ENCODE assay signal across 1 cellular context in the genomic region with DNA sequence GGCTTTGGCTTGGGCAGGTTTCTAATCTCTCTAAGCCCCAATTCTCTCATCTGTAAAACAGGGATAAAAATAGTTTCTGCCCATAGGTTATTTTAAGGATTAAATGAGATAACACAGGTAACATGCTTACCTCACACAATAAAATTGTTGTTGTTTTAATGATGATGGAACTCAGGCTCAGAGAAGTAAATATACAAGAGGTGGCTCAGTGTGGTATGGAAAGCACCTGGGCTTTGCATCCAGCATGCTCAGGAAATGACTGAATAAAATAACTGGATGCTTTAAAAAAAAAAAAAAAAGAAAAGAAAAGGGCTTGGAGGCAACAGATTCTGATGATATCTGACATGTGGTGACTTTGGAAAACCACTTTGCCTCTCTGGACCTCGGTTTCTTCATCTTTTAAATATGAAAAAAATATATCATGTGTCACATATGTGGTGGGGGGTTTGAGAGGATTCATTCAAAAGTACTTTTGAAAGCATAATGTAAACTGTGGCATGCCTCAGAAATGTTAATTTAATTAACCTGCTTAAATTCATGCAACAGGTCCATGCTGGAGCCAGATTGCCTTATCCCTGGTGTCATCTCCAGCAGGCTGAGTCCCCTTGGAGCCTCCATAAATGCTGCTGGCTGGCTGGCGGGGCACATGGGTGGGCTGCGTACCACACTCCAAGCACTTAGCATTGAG.
TF ChIP-seq lines count a peak whose summit lies in the region.

No MANE protein-coding gene starts in this region.

TF ChIP-seq in H1, 55 proteins besides CTCF, POLR2A, EP300 and RAD21 (continued from another document):
- TF ChIP-seq, protein P1, sequence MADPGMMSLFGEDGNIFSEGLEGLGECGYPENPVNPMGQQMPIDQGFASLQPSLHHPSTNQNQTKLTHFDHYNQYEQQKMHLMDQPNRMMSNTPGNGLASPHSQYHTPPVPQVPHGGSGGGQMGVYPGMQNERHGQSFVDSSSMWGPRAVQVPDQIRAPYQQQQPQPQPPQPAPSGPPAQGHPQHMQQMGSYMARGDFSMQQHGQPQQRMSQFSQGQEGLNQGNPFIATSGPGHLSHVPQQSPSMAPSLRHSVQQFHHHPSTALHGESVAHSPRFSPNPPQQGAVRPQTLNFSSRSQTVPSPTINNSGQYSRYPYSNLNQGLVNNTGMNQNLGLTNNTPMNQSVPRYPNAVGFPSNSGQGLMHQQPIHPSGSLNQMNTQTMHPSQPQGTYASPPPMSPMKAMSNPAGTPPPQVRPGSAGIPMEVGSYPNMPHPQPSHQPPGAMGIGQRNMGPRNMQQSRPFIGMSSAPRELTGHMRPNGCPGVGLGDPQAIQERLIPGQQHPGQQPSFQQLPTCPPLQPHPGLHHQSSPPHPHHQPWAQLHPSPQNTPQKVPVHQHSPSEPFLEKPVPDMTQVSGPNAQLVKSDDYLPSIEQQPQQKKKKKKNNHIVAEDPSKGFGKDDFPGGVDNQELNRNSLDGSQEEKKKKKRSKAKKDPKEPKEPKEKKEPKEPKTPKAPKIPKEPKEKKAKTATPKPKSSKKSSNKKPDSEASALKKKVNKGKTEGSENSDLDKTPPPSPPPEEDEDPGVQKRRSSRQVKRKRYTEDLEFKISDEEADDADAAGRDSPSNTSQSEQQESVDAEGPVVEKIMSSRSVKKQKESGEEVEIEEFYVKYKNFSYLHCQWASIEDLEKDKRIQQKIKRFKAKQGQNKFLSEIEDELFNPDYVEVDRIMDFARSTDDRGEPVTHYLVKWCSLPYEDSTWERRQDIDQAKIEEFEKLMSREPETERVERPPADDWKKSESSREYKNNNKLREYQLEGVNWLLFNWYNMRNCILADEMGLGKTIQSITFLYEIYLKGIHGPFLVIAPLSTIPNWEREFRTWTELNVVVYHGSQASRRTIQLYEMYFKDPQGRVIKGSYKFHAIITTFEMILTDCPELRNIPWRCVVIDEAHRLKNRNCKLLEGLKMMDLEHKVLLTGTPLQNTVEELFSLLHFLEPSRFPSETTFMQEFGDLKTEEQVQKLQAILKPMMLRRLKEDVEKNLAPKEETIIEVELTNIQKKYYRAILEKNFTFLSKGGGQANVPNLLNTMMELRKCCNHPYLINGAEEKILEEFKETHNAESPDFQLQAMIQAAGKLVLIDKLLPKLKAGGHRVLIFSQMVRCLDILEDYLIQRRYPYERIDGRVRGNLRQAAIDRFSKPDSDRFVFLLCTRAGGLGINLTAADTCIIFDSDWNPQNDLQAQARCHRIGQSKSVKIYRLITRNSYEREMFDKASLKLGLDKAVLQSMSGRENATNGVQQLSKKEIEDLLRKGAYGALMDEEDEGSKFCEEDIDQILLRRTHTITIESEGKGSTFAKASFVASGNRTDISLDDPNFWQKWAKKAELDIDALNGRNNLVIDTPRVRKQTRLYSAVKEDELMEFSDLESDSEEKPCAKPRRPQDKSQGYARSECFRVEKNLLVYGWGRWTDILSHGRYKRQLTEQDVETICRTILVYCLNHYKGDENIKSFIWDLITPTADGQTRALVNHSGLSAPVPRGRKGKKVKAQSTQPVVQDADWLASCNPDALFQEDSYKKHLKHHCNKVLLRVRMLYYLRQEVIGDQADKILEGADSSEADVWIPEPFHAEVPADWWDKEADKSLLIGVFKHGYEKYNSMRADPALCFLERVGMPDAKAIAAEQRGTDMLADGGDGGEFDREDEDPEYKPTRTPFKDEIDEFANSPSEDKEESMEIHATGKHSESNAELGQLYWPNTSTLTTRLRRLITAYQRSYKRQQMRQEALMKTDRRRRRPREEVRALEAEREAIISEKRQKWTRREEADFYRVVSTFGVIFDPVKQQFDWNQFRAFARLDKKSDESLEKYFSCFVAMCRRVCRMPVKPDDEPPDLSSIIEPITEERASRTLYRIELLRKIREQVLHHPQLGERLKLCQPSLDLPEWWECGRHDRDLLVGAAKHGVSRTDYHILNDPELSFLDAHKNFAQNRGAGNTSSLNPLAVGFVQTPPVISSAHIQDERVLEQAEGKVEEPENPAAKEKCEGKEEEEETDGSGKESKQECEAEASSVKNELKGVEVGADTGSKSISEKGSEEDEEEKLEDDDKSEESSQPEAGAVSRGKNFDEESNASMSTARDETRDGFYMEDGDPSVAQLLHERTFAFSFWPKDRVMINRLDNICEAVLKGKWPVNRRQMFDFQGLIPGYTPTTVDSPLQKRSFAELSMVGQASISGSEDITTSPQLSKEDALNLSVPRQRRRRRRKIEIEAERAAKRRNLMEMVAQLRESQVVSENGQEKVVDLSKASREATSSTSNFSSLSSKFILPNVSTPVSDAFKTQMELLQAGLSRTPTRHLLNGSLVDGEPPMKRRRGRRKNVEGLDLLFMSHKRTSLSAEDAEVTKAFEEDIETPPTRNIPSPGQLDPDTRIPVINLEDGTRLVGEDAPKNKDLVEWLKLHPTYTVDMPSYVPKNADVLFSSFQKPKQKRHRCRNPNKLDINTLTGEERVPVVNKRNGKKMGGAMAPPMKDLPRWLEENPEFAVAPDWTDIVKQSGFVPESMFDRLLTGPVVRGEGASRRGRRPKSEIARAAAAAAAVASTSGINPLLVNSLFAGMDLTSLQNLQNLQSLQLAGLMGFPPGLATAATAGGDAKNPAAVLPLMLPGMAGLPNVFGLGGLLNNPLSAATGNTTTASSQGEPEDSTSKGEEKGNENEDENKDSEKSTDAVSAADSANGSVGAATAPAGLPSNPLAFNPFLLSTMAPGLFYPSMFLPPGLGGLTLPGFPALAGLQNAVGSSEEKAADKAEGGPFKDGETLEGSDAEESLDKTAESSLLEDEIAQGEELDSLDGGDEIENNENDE (IDR thresholded peaks at IDR 0.05; ENCODE audit: insufficient replicate concordance, low read length), result no peak
- no peak for TF ChIP-seq TCF12 (IDR thresholded peaks at IDR 0.05; ENCODE audit: low read depth, low read length)
- TF ChIP-seq FOSL1 (IDR thresholded peaks at IDR 0.05; ENCODE audit: insufficient read depth, low read depth, low read length), result no peak
- TF ChIP-seq PHF8 (conservative IDR thresholded peaks at IDR 0.05; ENCODE audit: low read depth, low read length), result no peak
- TF ChIP-seq ASH2L (IDR thresholded peaks at IDR 0.05; ENCODE audit: low read length), result no peak
- no peak for TF ChIP-seq CTBP2 (IDR thresholded peaks at IDR 0.05; ENCODE audit: borderline replicate concordance, insufficient read depth, insufficient read length, low read length)
- no peak for TF ChIP-seq BCL11A (IDR thresholded peaks at IDR 0.05; ENCODE audit: low read depth in 2 of 2, low read length in 2 of 2)
- TF ChIP-seq BACH1 (IDR thresholded peaks at IDR 0.05; ENCODE audit: low read length), result no peak
- no peak for TF ChIP-seq EZH2 (IDR thresholded peaks at IDR 0.05; ENCODE audit: low read depth, low read length, severe bottlenecking)
- TF ChIP-seq KDM5A (IDR thresholded peaks at IDR 0.05; ENCODE audit: low read length), result no peak
- no peak for TF ChIP-seq RXRA (IDR thresholded peaks at IDR 0.05; ENCODE audit: insufficient read depth, low read depth, low read length)
- no peak for TF ChIP-seq ZNF274 (IDR thresholded peaks at IDR 0.05; ENCODE audit: borderline replicate concordance, extremely low read depth, low read length)
- TF ChIP-seq KDM4A (IDR thresholded peaks at IDR 0.05; ENCODE audit: low read depth, low read length, severe bottlenecking), result no peak
